Comparison of ENCODE assay signal across 14 cellular contexts in genomic region chr6:12265795-12266194, GRCh38. TPM values are rescaled to one million over a fixed set of nuclear protein-coding genes. Genes with fewer than 3 reads are reported as not detected.
DNase-seq lines count a peak whose midpoint lies in the region; ATAC-seq and TF ChIP-seq lines count a peak whose summit lies in the region.
"Had no signal": no experiment of that assay in that cellular context is flagged by ENCODE, and none has a peak within 500 bp of the region (broad histone marks: within the 10 kb centered on the region; RNA-seq: fewer than 3 reads in every experiment).

No MANE protein-coding gene starts in this region.

- no peak overlapping the region for H4K5ac ChIP-seq in IMR-90 (ENCODE audit: low read depth, low read length)

- POLR2A ChIA-PET in IMR-90 (lab: Charles Lee; ENCODE audit: unreplicated experiment) = no interaction called here

- H3K4me1 ChIP-seq in ACC112 (ENCODE audit: control insufficient read depth, insufficient read depth, low read length, unreplicated experiment) (peaks cover 23% of the 10 kb centered on the region), IMR-90 (ENCODE audit: control insufficient read depth, insufficient read depth, low read length) (peaks cover 1% of the 10 kb centered on the region; the same call in 1 of the 2 replicates), hepatocyte (ENCODE audit: insufficient read depth) (peaks cover 6% of the 10 kb centered on the region)
- H3K4me1 ChIP-seq: tibial artery had no signal

- H3K9ac ChIP-seq in IMR-90 (ENCODE audit: low read depth, low read length) = no peak overlapping the region

- no peak overlapping the region for H3K56ac ChIP-seq in IMR-90 (ENCODE audit: extremely low read depth, insufficient read depth, low read length)

- H3K36me3 ChIP-seq in ACC112 (ENCODE audit: insufficient read depth, low read length) = no peaks in the 10 kb centered on the region
- no peaks in the 10 kb centered on the region for H3K36me3 ChIP-seq in IMR-90 (ENCODE audit: control insufficient read depth, insufficient read depth, low read length)
- no peaks in the 10 kb centered on the region for H3K36me3 ChIP-seq in hepatocyte (replicated peaks; ENCODE audit: insufficient read depth, low read depth)
- H3K36me3 ChIP-seq: tibial artery had no signal

- CTCF ChIA-PET in IMR-90 (lab: Yijun Ruan, JAX) = interaction anchor here (0.6 kb wide), 1 partner anchor 245 kb away, joined by 3 read pairs; no protein-coding TSS in a partner anchor

- in situ Hi-C loops in IMR-90 (cut with MboI; ENCODE audit: low sequenced_read_pairs) = no loop called here

- H2BK120ac ChIP-seq in IMR-90 (ENCODE audit: low read depth, low read length) = no peak overlapping the region

- peaks cover 7% of the 10 kb centered on the region; the same call in 1 of the 2 replicates for H3K9me1 ChIP-seq in IMR-90 (ENCODE audit: insufficient read depth, low read length)

- H4K20me1 ChIP-seq in IMR-90 (ENCODE audit: insufficient read depth, low read length) = no peaks in the 10 kb centered on the region
- no peaks in the 10 kb centered on the region for H4K20me1 ChIP-seq in hepatocyte (ENCODE audit: insufficient read depth, poor library complexity, severe bottlenecking)

- H3K9me2 ChIP-seq in hepatocyte (replicated peaks; ENCODE audit: insufficient read depth) = no peaks in the 10 kb centered on the region

- dilution Hi-C loops in IMR-90 (cut with HindIII; ENCODE audit: low sequenced_read_pairs, unreplicated experiment) = no loop called here

- H3K9me3 ChIP-seq in IMR-90 (ENCODE audit: control insufficient read depth, insufficient read depth, low read length) (no peaks in the 10 kb centered on the region), hepatocyte (ENCODE audit: low read depth) (no peaks in the 10 kb centered on the region)
- H3K9me3 ChIP-seq: tibial artery had no signal

- intact Hi-C loops in IMR-90 (cut with micrococcal nuclease) = no loop called here

- TF ChIP-seq CTCF in IMR-90 (conservative IDR thresholded peaks at IDR 0.05; ENCODE audit: low read depth, low read length) = no peak
- no peak for TF ChIP-seq CTCF in hepatocyte (IDR thresholded peaks at IDR 0.05; ENCODE audit: poor library complexity)

- peak overlapping the region; percentile 11; the same call in 1 of the 2 replicates for H2BK20ac ChIP-seq in IMR-90 (ENCODE audit: low read depth, low read length)

- no peaks in the 10 kb centered on the region for H3K27me3 ChIP-seq in ACC112 (ENCODE audit: insufficient read depth, low read length)
- H3K27me3 ChIP-seq in IMR-90 (ENCODE audit: control insufficient read depth, insufficient read depth, low read length) = no peaks in the 10 kb centered on the region
- H3K27me3 ChIP-seq in hepatocyte = no peaks in the 10 kb centered on the region
- H3K27me3 ChIP-seq: tibial artery had no signal

- H2BK5ac ChIP-seq in IMR-90 (ENCODE audit: low read depth, low read length, poor library complexity, severe bottlenecking) = no peak overlapping the region

- no peak for TF ChIP-seq POLR2A in IMR-90 (IDR thresholded peaks at IDR 0.05; ENCODE audit: low read depth, low read length)

- H3K27ac ChIP-seq in ACC112 (ENCODE audit: low read depth, low read length) (peak overlapping the region; percentile 44), IMR-90 (ENCODE audit: insufficient read depth, low read length) (no peak overlapping the region), hepatocyte (peak overlapping the region; percentile 33)
- H3K27ac ChIP-seq: tibial artery had no signal

- DNase-seq in IMR-90 (peak; percentile 71), SKM-1 treated with dmso at 0.1 percent for 144 hours (lab: John Stamatoyannopoulos, UW; ENCODE audit: unreplicated experiment) (peak; percentile 98), hepatocyte (ENCODE audit: low spot score) (no peak), globus pallidus (ENCODE audit: low spot score) (no peak), inferior parietal cortex (ENCODE audit: extremely low spot score) (no peak), GM03348 (ENCODE audit: low spot score) (no peak)
- DNase-seq: activated CD4-positive, alpha-beta T cell treated with anti-CD3 and anti-CD28 coated beads, Interleukin-2, amount 10 ng/mL, durations not matched to agents 24 days and 14 days; hippocampal formation; NCI-H1092; NCI-H2171 treated with DMSO at 0.1 percent for 48 hours; stimulated activated CD4-positive, alpha-beta T cell treated with anti-CD3 and anti-CD28 coated beads, Interleukin-15, amount 100 ng/mL, for 24 hours; tibial artery had no signal

- BruUV-seq in IMR-90 (replicated peaks; lab: Mats Ljungman, UMichigan) = no TSS peak

- no peak overlapping the region for H4K8ac ChIP-seq in IMR-90 (ENCODE audit: low read depth in 2 of 2, low read length in 2 of 2)

- no peaks in the 10 kb centered on the region for H3K79me2 ChIP-seq in ACC112 (ENCODE audit: control insufficient read depth, insufficient read depth, low read length, unreplicated experiment)
- no peaks in the 10 kb centered on the region for H3K79me2 ChIP-seq in hepatocyte

- H3K4ac ChIP-seq in IMR-90 (ENCODE audit: low read depth, low read length) = 0 out of 2 replicates have a peak overlapping the region, but pooled peaks have one; percentile 1

- ATAC-seq in IMR-90 (ENCODE audit: low read depth) = peak; percentile 32; the same call in 1 of the 2 replicates
- no peak for ATAC-seq in HG03175 (IDR thresholded peaks at IDR 0.05; ENCODE audit: unreplicated experiment)

- TF ChIP-seq RAD21 in IMR-90 (IDR thresholded peaks at IDR 0.05; ENCODE audit: low read length) = no peak

- H3K4me3 ChIP-seq in ACC112 (ENCODE audit: low read depth, low read length) (no peak overlapping the region), IMR-90 (ENCODE audit: insufficient read depth, low read depth, low read length) (no peak overlapping the region), hepatocyte (no peak overlapping the region)
- H3K4me3 ChIP-seq: tibial artery had no signal

- peak overlapping the region; percentile 4 for H2AFZ ChIP-seq in ACC112 (ENCODE audit: low read length, unreplicated experiment)
- H2AFZ ChIP-seq in IMR-90 (replicated peaks; ENCODE audit: low read length, poor library complexity) = no peak overlapping the region
- no peak overlapping the region for H2AFZ ChIP-seq in hepatocyte

- no peak overlapping the region for H2AK9ac ChIP-seq in IMR-90 (replicated peaks; ENCODE audit: low read depth, low read length, poor library complexity)

- H3K4me2 ChIP-seq in IMR-90 (ENCODE audit: low read depth, low read length) (no peak overlapping the region), hepatocyte (no peak overlapping the region)

- H4K91ac ChIP-seq in IMR-90 (ENCODE audit: insufficient read depth, low read depth, low read length) = no peak overlapping the region

- H3K79me1 ChIP-seq in IMR-90 (ENCODE audit: low read depth in 1 of 2, low read length in 2 of 2) = no peaks in the 10 kb centered on the region

- no peak overlapping the region for H2AK5ac ChIP-seq in IMR-90 (ENCODE audit: low read depth, low read length)

- H3K23ac ChIP-seq in IMR-90 (ENCODE audit: low read depth, low read length) = no peak overlapping the region

- no CpG with 5 or more reads among the region's 2 CpGs for WGBS in IMR-90 (ENCODE audit: extremely low coverage in 2 of 2, insufficient read length in 1 of 2), 2 experiments
- WGBS in hepatocyte (ENCODE audit: low lambda C conversion rate, missing lambda C conversion rate) = 95% methylated on average over 2 of the region's 2 CpGs

- H3K18ac ChIP-seq in IMR-90 (ENCODE audit: low read depth, low read length) = no peak overlapping the region

- no peak overlapping the region; the same call in 1 of the 2 replicates for H3K14ac ChIP-seq in IMR-90 (replicated peaks; ENCODE audit: low read depth, low read length)

- no peak overlapping the region for H2BK15ac ChIP-seq in IMR-90 (ENCODE audit: low read depth, low read length)

TF ChIP-seq in IMR-90, 13 proteins besides CTCF, POLR2A, EP300 and RAD21:
- peak; percentile 53; the same call in 1 of the 2 replicates for TF ChIP-seq CEBPB (IDR thresholded peaks at IDR 0.05; ENCODE audit: low read depth, low read length)
- TF ChIP-seq FOS (IDR thresholded peaks at IDR 0.05; ENCODE audit: low read depth, low read length) = peak; percentile 25; the same call in 1 of the 2 replicates
- TF ChIP-seq MXI1 (IDR thresholded peaks at IDR 0.05; ENCODE audit: borderline replicate concordance, low read depth, low read length) = no peak
TF ChIP-seq in IMR-90: peak in this region for 2.

RNA-seq across cellular contexts. Expression of gene EDN1, which starts 24.4 kb away (rescaled TPM):
- total RNA-seq in IMR-90 (2012; rRNA removed) (5.6 and 8.6 TPM in 2 replicates), hepatocyte (25.0 and 26.7 TPM in 2 replicates)
- polyA plus RNA-seq in IMR-90 (2012; rRNA removed) (8.5 and 9.0 TPM in 2 replicates), hepatocyte (40.7 and 41.8 TPM in 2 replicates)
- 3.2 and 5.6 TPM in 2 replicates for polyA plus RNA-seq in IMR-90 (2012; cell fraction: cytosol; rRNA removed)
- 7.5 and 15.6 TPM in 2 replicates for polyA plus RNA-seq in IMR-90 (2012; cell fraction: nucleus; rRNA removed; ENCODE audit: low replicate concordance)

Comparison
In these comparisons a context has a peak if more than half of its experiments do, and no peak if none do; other contexts are left out.
1. DNase-seq: peak in IMR-90 (single experiment) and SKM-1 treated with dmso at 0.1 percent for 144 hours (single experiment); none in hepatocyte (single experiment), globus pallidus (single experiment), inferior parietal cortex (single experiment) and GM03348 (single experiment).